ENCODE assay signal across 17 cellular contexts in the genomic region with DNA sequence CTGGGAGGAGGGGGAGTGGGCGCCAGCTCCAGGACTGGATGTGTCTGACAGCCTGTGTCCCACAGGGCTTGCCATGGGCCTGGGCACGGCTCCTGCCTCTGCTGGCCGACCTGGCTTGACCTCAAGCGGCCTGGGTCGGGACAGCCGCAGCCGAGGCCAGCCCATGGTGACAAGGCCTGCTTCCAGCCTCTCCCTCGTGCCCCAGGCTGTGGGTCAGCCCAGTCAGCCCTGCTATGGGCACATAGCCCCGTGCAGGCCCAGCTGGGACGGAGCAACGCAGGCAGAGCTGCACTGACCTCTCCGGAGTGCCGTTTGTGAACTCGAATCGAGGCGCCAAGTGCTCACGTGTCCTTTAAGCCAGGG. TPM values are rescaled to one million over a fixed set of nuclear protein-coding genes. Genes with fewer than 3 reads are reported as not detected.
DNase-seq lines count a peak whose midpoint lies in the region; ATAC-seq, FAIRE-seq and TF ChIP-seq lines count a peak whose summit lies in the region.
"Had no signal": no experiment of that assay in that cellular context is flagged by ENCODE, and none has a peak within 500 bp of the region (broad histone marks: within the 10 kb centered on the region; RNA-seq: fewer than 3 reads in every experiment).

No MANE protein-coding gene starts in this region.

- WGBS in HepG2 (ENCODE audit: low lambda C conversion rate): 65% methylated on average over 4 of the region's 17 CpGs
- 87% methylated on average over 3 of the region's 17 CpGs for WGBS in right lobe of liver (ENCODE audit: insufficient coverage, low coverage, low lambda C conversion rate, missing lambda C conversion rate)
- WGBS in aorta, 2 donors: 6 to 12% methylated on average over 17 of the region's 17 CpGs

- no peaks in the 10 kb centered on the region for H4K20me1 ChIP-seq in HepG2 (ENCODE audit: insufficient read depth, low read length)

- H3K27ac Mint-ChIP-seq in osteocyte (ENCODE audit: unreplicated experiment): peak overlapping the region; percentile 34
- H3K27ac Mint-ChIP-seq in activated CD8-positive, alpha-beta memory T cell treated with anti-CD3 and anti-CD28 coated beads, Interleukin-2, amount 10 ng/mL, durations not matched to agents 7 days and 5 days: no peak overlapping the region

- no peak for TF ChIP-seq RAD21 in HepG2 (CRISPR knock-in tag; IDR thresholded peaks at IDR 0.05)

- in situ Hi-C loops in HepG2 (cut with HindIII; ENCODE audit: extremely low pct_ligation_motif_present, low pct_unique_long_range_greater_than_20kb): no loop called here

- POLR2A ChIA-PET in HepG2 (lab: Yijun Ruan, JAX): no interaction called here

- no peak overlapping the region for H3K9ac ChIP-seq in HepG2 (ENCODE audit: insufficient read depth, low read depth, low read length)

- H3K9me3 Mint-ChIP-seq in osteocyte (ENCODE audit: unreplicated experiment): no peaks in the 10 kb centered on the region
- H3K9me3 Mint-ChIP-seq in activated CD8-positive, alpha-beta memory T cell treated with anti-CD3 and anti-CD28 coated beads, Interleukin-2, amount 10 ng/mL, durations not matched to agents 7 days and 5 days (ENCODE audit: low read depth): no peaks in the 10 kb centered on the region
- H3K9me3 Mint-ChIP-seq in activated T-cell treated with anti-CD3 and anti-CD28 coated beads, Interleukin-2, amount 50 U/mL, for 4 hours: no peaks in the 10 kb centered on the region

- peak; percentile 27; the same call in 2 of the 3 replicates for ATAC-seq in HepG2
- ATAC-seq in right lobe of liver: no peak
- peak; percentile 85 for ATAC-seq in aorta (ENCODE audit: low FRiP score)
- no peak for ATAC-seq in activated CD8-positive, alpha-beta memory T cell treated with anti-CD3 and anti-CD28 coated beads, Interleukin-2, amount 10 ng/mL, durations not matched to agents 7 days and 5 days
- no peak for ATAC-seq in HG02763 (IDR thresholded peaks at IDR 0.05; ENCODE audit: unreplicated experiment)
- ATAC-seq in activated T-cell treated with anti-CD3 and anti-CD28 coated beads, Interleukin-2, amount 50 U/mL, for 4 hours: no peak

- H3K4me3 ChIP-seq in HepG2 (replicated peaks in 1 of 3; ENCODE audit: insufficient read depth in 1 of 3, low read depth in 2 of 3, low read length in 3 of 3): no peak overlapping the region
- H3K4me3 ChIP-seq in right lobe of liver: no peak overlapping the region
- no peak overlapping the region for H3K4me3 ChIP-seq in foreskin fibroblast (ENCODE audit: low read depth in 1 of 2, low read length in 2 of 2)
- no peak overlapping the region for H3K4me3 ChIP-seq in aorta (ENCODE audit: low read length in 2 of 2)

- BruUV-seq in HepG2 (replicated peaks; lab: Mats Ljungman, UMichigan): no TSS peak

- TF ChIP-seq EP300 in HepG2 (IDR thresholded peaks at IDR 0.05; ENCODE audit: low read depth in 2 of 2, low read length in 2 of 2) (no peak), HepG2 (CRISPR knock-in tag; IDR thresholded peaks at IDR 0.05; ENCODE audit: borderline replicate concordance) (no peak)

- intact Hi-C loops in HepG2 (cut with micrococcal nuclease; ENCODE audit: unreplicated experiment) (no loop called here), right lobe of liver (cut with DNase I) (no loop called here), aorta (cut with DNase I) (no loop called here)

- peaks cover 51% of the 10 kb centered on the region for H3K4me1 Mint-ChIP-seq in osteocyte (ENCODE audit: unreplicated experiment)
- no peaks in the 10 kb centered on the region for H3K4me1 Mint-ChIP-seq in activated CD8-positive, alpha-beta memory T cell treated with anti-CD3 and anti-CD28 coated beads, Interleukin-2, amount 10 ng/mL, durations not matched to agents 7 days and 5 days
- peaks cover 4% of the 10 kb centered on the region for H3K4me1 Mint-ChIP-seq in activated T-cell treated with anti-CD3 and anti-CD28 coated beads, Interleukin-2, amount 50 U/mL, for 4 hours (ENCODE audit: low read depth)

- peaks cover 3% of the 10 kb centered on the region for H3K36me3 Mint-ChIP-seq in osteocyte (ENCODE audit: unreplicated experiment)
- H3K36me3 Mint-ChIP-seq in activated CD8-positive, alpha-beta memory T cell treated with anti-CD3 and anti-CD28 coated beads, Interleukin-2, amount 10 ng/mL, durations not matched to agents 7 days and 5 days: no peaks in the 10 kb centered on the region
- no peaks in the 10 kb centered on the region for H3K36me3 Mint-ChIP-seq in activated T-cell treated with anti-CD3 and anti-CD28 coated beads, Interleukin-2, amount 50 U/mL, for 4 hours (ENCODE audit: insufficient read depth)

- FAIRE-seq in HepG2 (lab: Jason Lieb, UNC): no peak

- H3K4me3 Mint-ChIP-seq in osteocyte (ENCODE audit: unreplicated experiment): no peak overlapping the region
- H3K4me3 Mint-ChIP-seq in activated CD8-positive, alpha-beta memory T cell treated with anti-CD3 and anti-CD28 coated beads, Interleukin-2, amount 10 ng/mL, durations not matched to agents 7 days and 5 days: no peak overlapping the region
- H3K4me3 Mint-ChIP-seq in activated T-cell treated with anti-CD3 and anti-CD28 coated beads, Interleukin-2, amount 50 U/mL, for 4 hours: no peak overlapping the region

- no peak overlapping the region for H3K27ac ChIP-seq in HepG2 (ENCODE audit: extremely low read length, insufficient read depth, low read length)
- H3K27ac ChIP-seq in right lobe of liver: no peak overlapping the region
- peak overlapping the region; percentile 5 to 87 for H3K27ac ChIP-seq in aorta (ENCODE audit: low read depth in 1 of 2, low read length in 2 of 2)
- H3K27ac ChIP-seq: neutrophil had no signal

- H3K27me3 Mint-ChIP-seq in osteocyte (ENCODE audit: unreplicated experiment): no peaks in the 10 kb centered on the region
- no peaks in the 10 kb centered on the region for H3K27me3 Mint-ChIP-seq in activated CD8-positive, alpha-beta memory T cell treated with anti-CD3 and anti-CD28 coated beads, Interleukin-2, amount 10 ng/mL, durations not matched to agents 7 days and 5 days
- peaks cover 2% of the 10 kb centered on the region for H3K27me3 Mint-ChIP-seq in activated T-cell treated with anti-CD3 and anti-CD28 coated beads, Interleukin-2, amount 50 U/mL, for 4 hours (ENCODE audit: low read depth)

- TF ChIP-seq CTCF in HepG2 (CRISPR knock-in tag; IDR thresholded peaks at IDR 0.05): no peak
- no peak for TF ChIP-seq CTCF in right lobe of liver (IDR thresholded peaks at IDR 0.05)
- no peak for TF ChIP-seq CTCF in foreskin fibroblast (IDR thresholded peaks at IDR 0.05; ENCODE audit: low read depth, low read length)
- TF ChIP-seq CTCF in osteocyte (IDR thresholded peaks at IDR 0.05): no peak

- H3K79me2 ChIP-seq in HepG2 (ENCODE audit: insufficient read depth, low read length): no peaks in the 10 kb centered on the region

- TF ChIP-seq POLR2A in HepG2 (IDR thresholded peaks at IDR 0.05; ENCODE audit: insufficient read depth in 1 of 2, low read depth in 2 of 2, low read length in 2 of 2): no peak
- no peak for TF ChIP-seq POLR2A in right lobe of liver (IDR thresholded peaks at IDR 0.05)

- H3K4me2 ChIP-seq in HepG2 (ENCODE audit: low read depth, low read length): no peak overlapping the region

- peaks cover 24 to 77% of the 10 kb centered on the region in 2 experiments for H3K27me3 ChIP-seq in HepG2 (ENCODE audit: control insufficient read depth in 1 of 2, insufficient read depth in 2 of 2, low read length in 2 of 2)
- no peaks in the 10 kb centered on the region for H3K27me3 ChIP-seq in right lobe of liver
- no peaks in the 10 kb centered on the region for H3K27me3 ChIP-seq in aorta (ENCODE audit: control insufficient read depth in 1 of 2, insufficient read depth in 2 of 2, low read length in 1 of 2)
- H3K27me3 ChIP-seq: brain microvascular endothelial cell, neutrophil had no signal

- no peaks in the 10 kb centered on the region for H3K9me3 ChIP-seq in HepG2 (ENCODE audit: low read length)
- H3K9me3 ChIP-seq in right lobe of liver: no peaks in the 10 kb centered on the region
- H3K9me3 ChIP-seq in aorta (ENCODE audit: control insufficient read depth, low read length): no peaks in the 10 kb centered on the region
- H3K9me3 ChIP-seq: Caco-2, neutrophil had no signal

- H3K36me3 ChIP-seq in HepG2 (replicated peaks in 1 of 2; ENCODE audit: control insufficient read depth in 1 of 2, insufficient read depth in 2 of 2, low read length in 2 of 2): no peaks in the 10 kb centered on the region
- H3K36me3 ChIP-seq in right lobe of liver: no peaks in the 10 kb centered on the region
- no peaks in the 10 kb centered on the region for H3K36me3 ChIP-seq in aorta (ENCODE audit: control insufficient read depth in 1 of 2, insufficient read depth in 2 of 2, low read length in 1 of 2)

- no peaks in the 10 kb centered on the region for H3K4me1 ChIP-seq in HepG2 (ENCODE audit: insufficient read depth, low read length)
- no peaks in the 10 kb centered on the region for H3K4me1 ChIP-seq in right lobe of liver
- peaks cover 0 to 4% of the 10 kb centered on the region in 2 donors for H3K4me1 ChIP-seq in aorta (ENCODE audit: control insufficient read depth in 1 of 2, insufficient read depth in 2 of 2, low read length in 2 of 2)

- CTCF ChIA-PET in HepG2 (lab: Yijun Ruan, JAX; ENCODE audit: low intra/inter-chr PET ratio, low total read pairs): no interaction called here
- CTCF ChIA-PET in activated CD8-positive, alpha-beta memory T cell treated with anti-CD3 and anti-CD28 coated beads, Interleukin-2, amount 10 ng/mL, durations not matched to agents 7 days and 5 days (lab: Charles Lee): no interaction called here

- no peak for DNase-seq in HepG2 (ENCODE audit: low spot score)
- no peak for DNase-seq in right lobe of liver
- peak; percentile 50 to 73 for DNase-seq in foreskin fibroblast
- DNase-seq in osteocyte (ENCODE audit: extremely low spot score, unreplicated experiment): no peak
- DNase-seq in aorta: peak; percentile 78 to 86
- no peak for DNase-seq in activated CD8-positive, alpha-beta memory T cell treated with anti-CD3 and anti-CD28 coated beads, Interleukin-2, amount 10 ng/mL, durations not matched to agents 7 days and 5 days
- no peak for DNase-seq in activated T-cell treated with anti-CD3 and anti-CD28 coated beads, Interleukin-2, amount 50 U/mL, for 4 hours
- DNase-seq: activated naive CD4-positive, alpha-beta T cell treated with Interleukin-2 at 50 U/mL for 16 hours; Caco-2; effector CD8-positive, alpha-beta T cell; mesendoderm; NCI-H69; RPMI8226; T-helper 2 cell had no signal

- no peak overlapping the region for H2AFZ ChIP-seq in HepG2 (ENCODE audit: low read length)

RNA-seq across cellular contexts. Expression of gene OSBPL5, which starts 17.9 kb away (rescaled TPM):
- total RNA-seq in HepG2 (2016; rRNA removed; fragmentation: Illumina TruSeq; extraction: Trizol) (not detected in 2 replicates), right lobe of liver (1 to 10 TPM; 2.2 to 6.3 (median 3.4) TPM), osteocyte (47.7 and 47.9 TPM in 2 replicates), aorta (10 to 100 TPM; 64.1 to 69.1 TPM)
- 0.26 TPM in 1 of 2 replicates, not detected in the other for total RNA-seq in HepG2 (2016; cell fraction: cytosol; rRNA removed; fragmentation: Illumina TruSeq; extraction: Trizol; ENCODE audit: low read depth)
- not detected in 2 replicates for total RNA-seq in HepG2 (2016; cell fraction: insoluble cytoplasmic fraction; rRNA removed; fragmentation: Illumina TruSeq; extraction: Trizol)
- not detected in 2 replicates for total RNA-seq in HepG2 (2016; cell fraction: membrane; rRNA removed; fragmentation: Illumina TruSeq; extraction: Trizol)
- not detected in 2 replicates for total RNA-seq in HepG2 (2016; cell fraction: nucleus; rRNA removed; fragmentation: Illumina TruSeq; extraction: Trizol)
- polyA plus RNA-seq in HepG2 (2011; rRNA removed) (not detected in 2 replicates), aorta (10 to 100 TPM; 11.9 to 48.4 TPM)
- not detected in 2 replicates for polyA plus RNA-seq in HepG2 (2011; cell fraction: cytosol; rRNA removed)
- polyA plus RNA-seq in HepG2 (2011; cell fraction: nucleus; rRNA removed): 0.34 TPM in 1 of 2 replicates, not detected in the other
- polyA plus RNA-seq in HepG2 (2012): not detected in 2 replicates
- polyA plus RNA-seq in HepG2 (2016; cell fraction: cytosol; fragmentation: Illumina TruSeq; extraction: Trizol; ENCODE audit: low read depth): not detected in 2 replicates
- polyA plus RNA-seq in HepG2 (2016; cell fraction: insoluble cytoplasmic fraction; fragmentation: Illumina TruSeq; extraction: Trizol; ENCODE audit: low read depth): not detected in 2 replicates
- polyA plus RNA-seq in HepG2 (2016; cell fraction: membrane; fragmentation: Illumina TruSeq; extraction: Trizol; ENCODE audit: low read depth): not detected in 2 replicates
- polyA plus RNA-seq in HepG2 (2016; cell fraction: nucleus; fragmentation: Illumina TruSeq; extraction: Trizol; ENCODE audit: insufficient read depth, low read depth): not detected in 2 replicates
- 41.3 TPM in 1 of 2 replicates, not detected in the other for polyA minus RNA-seq in HepG2 (2011; rRNA and poly(A)+ RNA removed; ENCODE audit: low replicate concordance)
- 0.40 and 0.97 TPM in 2 replicates for polyA minus RNA-seq in HepG2 (2011; cell fraction: cytosol; rRNA and poly(A)+ RNA removed)
- polyA minus RNA-seq in HepG2 (2011; cell fraction: nucleus; rRNA and poly(A)+ RNA removed): not detected in 2 replicates
- 1 to 10 TPM; 2.5 to 2.6 TPM for total RNA-seq in activated CD8-positive, alpha-beta memory T cell treated with anti-CD3 and anti-CD28 coated beads, Interleukin-2, amount 10 ng/mL, durations not matched to agents 7 days and 5 days
- 1 to 10 TPM; 2.7 to 5.0 (median 4.0) TPM for total RNA-seq in activated T-cell treated with anti-CD3 and anti-CD28 coated beads, Interleukin-2, amount 50 U/mL, for 4 hours

Comparison
In these comparisons a context has a peak if more than half of its experiments do, and no peak if none do; other contexts are left out.
1. ATAC-seq: peak in HepG2 (single experiment) and aorta (single experiment); none in right lobe of liver (0 of 4), activated CD8-positive, alpha-beta memory T cell treated with anti-CD3 and anti-CD28 coated beads, Interleukin-2, amount 10 ng/mL, durations not matched to agents 7 days and 5 days (single experiment), HG02763 (single experiment) and activated T-cell treated with anti-CD3 and anti-CD28 coated beads, Interleukin-2, amount 50 U/mL, for 4 hours (0 of 2).
2. DNase-seq: peak in foreskin fibroblast (2 of 2) and aorta (2 of 2); none in HepG2 (single experiment), right lobe of liver (0 of 3), osteocyte (single experiment), activated CD8-positive, alpha-beta memory T cell treated with anti-CD3 and anti-CD28 coated beads, Interleukin-2, amount 10 ng/mL, durations not matched to agents 7 days and 5 days (single experiment) and activated T-cell treated with anti-CD3 and anti-CD28 coated beads, Interleukin-2, amount 50 U/mL, for 4 hours (single experiment).
3. H3K27ac ChIP-seq: peak in aorta (2 of 2); none in HepG2 (single experiment) and right lobe of liver (0 of 3).